ENCODE assay signal across 6 cellular contexts in the genomic region with DNA sequence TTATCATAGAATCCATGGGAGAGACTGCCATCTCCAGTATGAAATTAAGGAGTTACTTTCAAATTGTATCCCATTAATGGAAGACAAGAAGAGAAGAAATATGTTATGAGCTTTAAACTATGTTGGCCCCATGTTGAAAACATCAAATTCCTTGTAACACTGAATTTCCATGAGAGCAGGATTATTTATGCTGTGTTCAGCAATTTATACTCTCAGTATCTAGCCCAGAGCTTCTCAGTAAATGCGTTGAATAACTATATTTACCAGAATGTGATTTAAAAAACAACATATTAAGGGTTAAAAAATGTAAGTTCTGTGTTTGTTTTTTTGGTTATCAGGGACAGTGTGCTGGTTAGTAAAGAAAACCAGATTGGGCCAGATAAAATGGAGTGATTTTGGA.
"Had no signal": no experiment of that assay in that cellular context is flagged by ENCODE, and none has a peak within 500 bp of the region (broad histone marks: within the 10 kb centered on the region; RNA-seq: fewer than 3 reads in every experiment).

No MANE protein-coding gene starts in this region.

- H2AFZ ChIP-seq: GM23338 had no signal

- H3K4me3 ChIP-seq: GM23338 had no signal

- ATAC-seq: GM23338 had no signal

- H3K4me2 ChIP-seq: GM23338 had no signal

- DNase-seq: H9, HCEC 1CT, KBM-7 had no signal

- FAIRE-seq: H1, H54 had no signal
